In the genomic region with DNA sequence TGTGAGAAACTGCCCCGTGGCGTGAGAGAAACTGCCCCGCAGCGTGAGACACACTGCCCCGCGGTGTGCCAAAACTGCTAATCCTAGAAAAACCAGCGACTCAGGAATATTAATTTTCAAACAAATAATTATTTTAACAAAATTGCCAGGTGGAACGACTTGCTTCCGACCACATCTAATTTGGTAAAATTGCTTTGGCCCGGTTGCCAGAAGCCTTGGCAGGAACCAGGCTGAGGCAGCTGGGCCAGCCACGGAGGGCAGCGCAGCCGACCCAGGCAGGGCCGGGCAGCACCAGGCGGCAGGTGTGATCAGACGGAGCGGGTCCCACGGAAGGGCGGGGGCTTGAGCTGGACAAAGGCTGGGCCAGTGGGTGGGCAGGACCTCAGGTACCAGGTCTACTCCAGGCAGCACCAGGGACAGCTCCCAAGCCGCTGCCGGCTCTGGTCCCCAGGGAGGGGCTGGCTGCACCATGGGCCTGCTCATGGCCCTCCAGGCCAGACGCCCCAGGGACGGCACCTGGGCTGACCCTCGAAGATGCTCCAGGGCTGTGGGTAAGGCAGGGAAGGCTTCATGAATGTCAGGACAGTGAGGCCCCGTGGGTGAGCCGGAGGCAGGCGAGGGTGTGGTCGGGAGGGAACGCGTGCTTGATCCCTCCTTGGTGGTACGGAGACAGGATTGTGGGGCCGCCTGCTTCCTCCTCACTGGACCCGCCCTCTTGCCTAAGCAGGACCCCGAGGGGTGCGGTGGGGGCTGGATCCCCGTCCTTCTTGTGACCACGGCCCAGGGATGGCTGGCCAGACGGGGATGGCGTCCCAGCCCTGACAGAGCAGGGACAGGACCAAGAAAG, we compare ENCODE assay signal across 21 cellular contexts. TPM values are rescaled to one million over a fixed set of nuclear protein-coding genes. Genes with fewer than 3 reads are reported as not detected.
A peak's percentile ranks its signal among the peaks of the same experiment; 100 is the strongest.
DNase-seq lines count a peak whose midpoint lies in the region; ATAC-seq, FAIRE-seq and TF ChIP-seq lines count a peak whose summit lies in the region.
"Had no signal": no experiment of that assay in that cellular context is flagged by ENCODE, and none has a peak within 500 bp of the region (broad histone marks: within the 10 kb centered on the region; RNA-seq: fewer than 3 reads in every experiment).

No MANE protein-coding gene starts in this region.

- no peak overlapping the region for H2BK5ac ChIP-seq in mesendoderm (ENCODE audit: low read length)

- H3K4ac ChIP-seq in mesendoderm (ENCODE audit: low read depth, low read length) = no peak overlapping the region

- no peak overlapping the region for H3K27ac Mint-ChIP-seq in Caco-2 (ENCODE audit: unreplicated experiment)
- no peak overlapping the region for H3K27ac Mint-ChIP-seq in activated T-cell treated with anti-CD3 and anti-CD28 coated beads, Interleukin-2, amount 50 U/mL, for 24 hours
- H3K27ac Mint-ChIP-seq: stimulated activated naive B cell treated with anti-CD40 and anti-IgM and Interleukin-4, amounts not matched to agents 10 μg/mL and 1 μg/mL and 100 μg/mL, for 72 hours had no signal

- whole genome bisulfite sequencing in K562 (ENCODE audit: insufficient coverage, low coverage, missing lambda C conversion rate) = 26% methylated on average over 20 of the region's 39 CpGs
- no CpG with 5 or more reads among the region's 39 CpGs for WGBS in mesendoderm (ENCODE audit: extremely low coverage, insufficient coverage, low lambda C conversion rate)
- 65 to 96% methylated on average over 10 to 37 of the region's 39 CpGs for WGBS in transverse colon (ENCODE audit: low coverage in 1 of 2), 2 donors

- TF ChIP-seq CTCF in Caco-2 (IDR thresholded peaks at IDR 0.05; ENCODE audit: insufficient read depth in 1 of 2, low read depth in 1 of 2, low read length in 1 of 2, severe bottlenecking in 1 of 2, unreplicated experiment in 1 of 2) = no peak
- TF ChIP-seq CTCF in HEK293 (tag by site-specific recombination; IDR thresholded peaks at IDR 0.05) = no peak
- no peak for TF ChIP-seq CTCF in K562 (IDR thresholded peaks at IDR 0.05 in 2 of 3, conservative IDR thresholded peaks at IDR 0.05 in 1 of 3; ENCODE audit: insufficient read depth in 2 of 3, low read depth in 1 of 3, low read length in 3 of 3)
- no peak for TF ChIP-seq CTCF in transverse colon (IDR thresholded peaks at IDR 0.05)

- H2AK5ac ChIP-seq in mesendoderm (ENCODE audit: low read length) = no peak overlapping the region

- peak; percentile 71 to 81 for DNase-seq in Caco-2
- peak in 3 of 4 experiments; percentile 12 to 41 (median 26) for DNase-seq in K562 (ENCODE audit: extremely low read depth in 1 of 4, low spot score in 3 of 4)
- DNase-seq in mesendoderm = peak; percentile 61
- no peak for DNase-seq in transverse colon
- DNase-seq in DMS79 (lab: John Stamatoyannopoulos, UW) = no peak
- no peak for DNase-seq in activated T-cell treated with anti-CD3 and anti-CD28 coated beads, Interleukin-2, amount 50 U/mL, for 24 hours
- DNase-seq in D341Med (ENCODE audit: low spot score) = no peak
- DNase-seq: activated effector memory CD4-positive, alpha-beta T cell treated with Interleukin-2 at 50 U/mL for 16 hours; central memory CD4-positive, alpha-beta T cell; effector CD8-positive, alpha-beta T cell; heart left ventricle; kidney glomerular epithelial cell; NCI-H2029; NCI-H446 treated with DMSO at 0.1 percent for 48 hours; stimulated activated naive B cell treated with anti-CD40 and anti-IgM and Interleukin-4, amounts not matched to agents 10 μg/mL and 1 μg/mL and 100 μg/mL, for 72 hours had no signal

- H3K36me3 ChIP-seq in Caco-2 (ENCODE audit: control insufficient read depth, insufficient read depth, low read length) (no peaks in the 10 kb centered on the region), HEK293 (ENCODE audit: control insufficient read depth in 2 of 2, insufficient read depth in 1 of 2, low read length in 2 of 2) (no peaks in the 10 kb centered on the region), K562 (ENCODE audit: control insufficient read depth, insufficient read depth, low read length) (no peaks in the 10 kb centered on the region), mesendoderm (ENCODE audit: control insufficient read depth, insufficient read depth, low read length) (no peaks in the 10 kb centered on the region), transverse colon (no peaks in the 10 kb centered on the region)
- H3K36me3 ChIP-seq: HAP-1, heart left ventricle, neutrophil, SJSA1 had no signal

- CTCF ChIA-PET in Caco-2 (lab: Charles Lee) (interaction anchor here (0.6 kb wide), 1 partner anchor 64 kb away, joined by 3 read pairs; no protein-coding TSS in a partner anchor), HEK293 (lab: Yijun Ruan, JAX) (no interaction called here), K562 (lab: Yijun Ruan, JAX; ENCODE audit: low intra/inter-chr PET ratio) (no interaction called here)

- no peak overlapping the region for H4K8ac ChIP-seq in mesendoderm (ENCODE audit: low read depth, low read length)

- in situ Hi-C loops in K562 (cut with MboI) (no loop called here), transverse colon (cut with MboI; ENCODE audit: low pct_ligation_motif_present in 1 of 4, low pct_unique_long_range_greater_than_20kb in 1 of 4, low sequenced_read_pairs in 3 of 4) (no loop called here)

- POLR2A ChIA-PET in Caco-2 (lab: Charles Lee) = no interaction called here
- POLR2A ChIA-PET in HEK293 (lab: Yijun Ruan, JAX) = no interaction called here
- POLR2A ChIA-PET in K562 (lab: Yijun Ruan, JAX) = no interaction called here

- no peaks in the 10 kb centered on the region for H3K9me3 Mint-ChIP-seq in Caco-2 (ENCODE audit: unreplicated experiment)
- no peaks in the 10 kb centered on the region for H3K9me3 Mint-ChIP-seq in activated T-cell treated with anti-CD3 and anti-CD28 coated beads, Interleukin-2, amount 50 U/mL, for 24 hours

- BruUV-seq in Caco-2 (replicated peaks; lab: Mats Ljungman, UMichigan) = no TSS peak
- no TSS peak for BruUV-seq in K562 (replicated peaks; lab: Mats Ljungman, UMichigan)

- no peak overlapping the region for H3K56ac ChIP-seq in mesendoderm (ENCODE audit: low read length)

- TF ChIP-seq EP300 in K562 (IDR thresholded peaks at IDR 0.05; ENCODE audit: low read length) = no peak
- TF ChIP-seq EP300 in transverse colon (IDR thresholded peaks at IDR 0.05; ENCODE audit: low read depth) = no peak

- peaks cover 1% of the 10 kb centered on the region; the same call in 1 of the 2 replicates for H3K27me3 ChIP-seq in Caco-2 (replicated peaks; ENCODE audit: control insufficient read depth, insufficient read depth, low read length)
- peaks cover 0 to 61% of the 10 kb centered on the region in 2 experiments; a peak in 2 of 5 replicates for H3K27me3 ChIP-seq in K562 (ENCODE audit: control insufficient read depth in 2 of 2, insufficient read depth in 2 of 2, low read length in 2 of 2)
- no peaks in the 10 kb centered on the region for H3K27me3 ChIP-seq in mesendoderm (ENCODE audit: insufficient read depth, low read length, poor library complexity)
- peaks cover 29% of the 10 kb centered on the region for H3K27me3 ChIP-seq in transverse colon

- H3K9ac ChIP-seq in K562 (ENCODE audit: insufficient read depth in 1 of 2, low read depth in 2 of 2, low read length in 2 of 2) = no peak overlapping the region
- H3K9ac ChIP-seq in mesendoderm (ENCODE audit: low read length) = no peak overlapping the region
- H3K9ac ChIP-seq: KMS-11 had no signal

- 0 out of 3 replicates have a peak, but pooled peaks have one; percentile 41 for ATAC-seq in K562
- ATAC-seq: stimulated activated naive B cell treated with anti-CD40 and anti-IgM and Interleukin-4, amounts not matched to agents 10 μg/mL and 1 μg/mL and 100 μg/mL, for 72 hours had no signal

- H3K4me3 Mint-ChIP-seq in Caco-2 (ENCODE audit: unreplicated experiment) = no peak overlapping the region
- H3K4me3 Mint-ChIP-seq in activated T-cell treated with anti-CD3 and anti-CD28 coated beads, Interleukin-2, amount 50 U/mL, for 24 hours = no peak overlapping the region
- H3K4me3 Mint-ChIP-seq: stimulated activated naive B cell treated with anti-CD40 and anti-IgM and Interleukin-4, amounts not matched to agents 10 μg/mL and 1 μg/mL and 100 μg/mL, for 72 hours had no signal

- H2AFZ ChIP-seq in K562 (ENCODE audit: low read depth, low read length) = no peak overlapping the region

- H3K23ac ChIP-seq in mesendoderm (ENCODE audit: low read length) = no peak overlapping the region

- H3K4me1 Mint-ChIP-seq in Caco-2 (ENCODE audit: low read depth, unreplicated experiment) = no peaks in the 10 kb centered on the region
- no peaks in the 10 kb centered on the region for H3K4me1 Mint-ChIP-seq in activated T-cell treated with anti-CD3 and anti-CD28 coated beads, Interleukin-2, amount 50 U/mL, for 24 hours (ENCODE audit: low read depth)
- H3K4me1 Mint-ChIP-seq: stimulated activated naive B cell treated with anti-CD40 and anti-IgM and Interleukin-4, amounts not matched to agents 10 μg/mL and 1 μg/mL and 100 μg/mL, for 72 hours had no signal

- intact Hi-C loops in Caco-2 (cut with micrococcal nuclease; ENCODE audit: unreplicated experiment) (no loop called here), K562 (cut with micrococcal nuclease) (no loop called here), transverse colon (cut with DNase I; ENCODE audit: low total_unique reads) (no loop called here)

- H3K27ac ChIP-seq in HEK293 (ENCODE audit: extremely low read depth, low read depth, low read length) = no peak overlapping the region
- H3K27ac ChIP-seq in K562 (ENCODE audit: extremely low read depth, low read depth, low read length) = no peak overlapping the region
- H3K27ac ChIP-seq in mesendoderm (ENCODE audit: low read depth, low read length) = no peak overlapping the region
- H3K27ac ChIP-seq in transverse colon = no peak overlapping the region
- H3K27ac ChIP-seq: heart left ventricle, KMS-11, neutrophil, SJSA1 had no signal

- no peaks in the 10 kb centered on the region for H3K36me3 Mint-ChIP-seq in Caco-2 (ENCODE audit: insufficient read depth, unreplicated experiment)
- no peaks in the 10 kb centered on the region for H3K36me3 Mint-ChIP-seq in activated T-cell treated with anti-CD3 and anti-CD28 coated beads, Interleukin-2, amount 50 U/mL, for 24 hours (ENCODE audit: low read depth)
- H3K36me3 Mint-ChIP-seq: stimulated activated naive B cell treated with anti-CD40 and anti-IgM and Interleukin-4, amounts not matched to agents 10 μg/mL and 1 μg/mL and 100 μg/mL, for 72 hours had no signal

- no peak overlapping the region for H3K4me3 ChIP-seq in Caco-2 (ENCODE audit: low read depth, low read length)
- H3K4me3 ChIP-seq in HEK293 (ENCODE audit: low read depth, low read length) = no peak overlapping the region
- no peak overlapping the region for H3K4me3 ChIP-seq in K562
- H3K4me3 ChIP-seq in mesendoderm (ENCODE audit: low read length) = no peak overlapping the region
- no peak overlapping the region for H3K4me3 ChIP-seq in transverse colon
- H3K4me3 ChIP-seq: HAP-1, heart left ventricle, SJSA1 had no signal

- H3K9me1 ChIP-seq in K562 (ENCODE audit: control insufficient read depth, insufficient read depth, low read length) = no peaks in the 10 kb centered on the region

- no peaks in the 10 kb centered on the region for H3K9me3 ChIP-seq in Caco-2
- no peaks in the 10 kb centered on the region for H3K9me3 ChIP-seq in HEK293 (ENCODE audit: control insufficient read depth, insufficient read depth, low read depth, low read length)
- no peaks in the 10 kb centered on the region for H3K9me3 ChIP-seq in K562 (replicated peaks; ENCODE audit: control insufficient read depth, insufficient read depth, low read depth, low read length)
- H3K9me3 ChIP-seq in transverse colon = no peaks in the 10 kb centered on the region
- H3K9me3 ChIP-seq: HAP-1, heart left ventricle, neutrophil, SJSA1 had no signal

- H2BK15ac ChIP-seq in mesendoderm (replicated peaks; ENCODE audit: low read depth) = no peak overlapping the region

- no peak overlapping the region for H2BK120ac ChIP-seq in mesendoderm (ENCODE audit: low read depth, low read length)

- no peaks in the 10 kb centered on the region for H3K79me1 ChIP-seq in mesendoderm (ENCODE audit: low read length)

- no peaks in the 10 kb centered on the region for H4K20me1 ChIP-seq in K562 (replicated peaks; ENCODE audit: control insufficient read depth, insufficient read depth, low read length)

- no peak for FAIRE-seq in K562 (lab: Jason Lieb, UNC)
- FAIRE-seq: GM19239 had no signal

- TF ChIP-seq POLR2A in K562 (conservative IDR thresholded peaks at IDR 0.05) = no peak
- TF ChIP-seq POLR2A in transverse colon (IDR thresholded peaks at IDR 0.05) = no peak

- no peak overlapping the region for H4K5ac ChIP-seq in mesendoderm (ENCODE audit: low read length)

- H3K27me3 Mint-ChIP-seq in Caco-2 (ENCODE audit: insufficient read depth, unreplicated experiment) = peaks cover 14% of the 10 kb centered on the region
- peaks cover 8% of the 10 kb centered on the region for H3K27me3 Mint-ChIP-seq in activated T-cell treated with anti-CD3 and anti-CD28 coated beads, Interleukin-2, amount 50 U/mL, for 24 hours

- H3K79me2 ChIP-seq in K562 (ENCODE audit: control insufficient read depth, insufficient read depth, low read length) (no peaks in the 10 kb centered on the region), mesendoderm (ENCODE audit: control insufficient read depth, insufficient read depth, low read length) (no peaks in the 10 kb centered on the region)

- no peak overlapping the region for H3K18ac ChIP-seq in mesendoderm (ENCODE audit: low read length)

- no peak for TF ChIP-seq RAD21 in K562 (CRISPR knock-in tag; conservative IDR thresholded peaks at IDR 0.05 in 1 of 2, IDR thresholded peaks at IDR 0.05 in 1 of 2)

- H3K4me1 ChIP-seq in Caco-2 (no peaks in the 10 kb centered on the region), HEK293 (ENCODE audit: control insufficient read depth, insufficient read depth, low read length) (no peaks in the 10 kb centered on the region), K562 (replicated peaks in 1 of 2; ENCODE audit: control insufficient read depth in 2 of 2, insufficient read depth in 2 of 2, low read length in 2 of 2) (peaks cover 0 to 12% of the 10 kb centered on the region in 2 experiments; a peak in 2 of 5 replicates), mesendoderm (ENCODE audit: control insufficient read depth, low read depth, low read length) (no peaks in the 10 kb centered on the region), transverse colon (no peaks in the 10 kb centered on the region)
- H3K4me1 ChIP-seq: HAP-1, heart left ventricle, SJSA1 had no signal

- H3K4me2 ChIP-seq in K562 (ENCODE audit: insufficient read depth, low read length) (no peak overlapping the region), mesendoderm (ENCODE audit: low read length) (no peak overlapping the region)
- H3K4me2 ChIP-seq: KMS-11 had no signal

RNA-seq across cellular contexts. Expression of a gene that starts 7.7 kb away (rescaled TPM):
- total RNA-seq in Caco-2 (2022) (not detected in 2 replicates), K562 (2014; rRNA removed) (not detected in 2 replicates), K562 (2014; rRNA removed; fragmentation: Illumina TruSeq; extraction: Trizol) (not detected in 2 replicates), K562 (2015; rRNA removed; fragmentation: Illumina TruSeq; extraction: Trizol) (not detected in 2 replicates), K562 (2021) (not detected in 2 replicates), transverse colon (under 1 TPM in 1 of 4 donors, not detected in 3; 0.16 TPM)
- total RNA-seq in K562 (2011; cell fraction: chromatin; rRNA removed; ENCODE audit: low replicate concordance) = 0.14 TPM in 1 of 2 replicates, not detected in the other
- total RNA-seq in K562 (2011; cell fraction: nucleolus; rRNA removed) = not detected in 2 replicates
- not detected in 2 replicates for total RNA-seq in K562 (2011; cell fraction: nucleoplasm; rRNA removed)
- polyA plus RNA-seq in K562 (2011; rRNA removed) (not detected in 2 replicates), K562 (2014; fragmentation: Illumina TruSeq; extraction: Trizol) (not detected in 2 replicates), K562 (2014; fragmentation: Nextera tagmentation; extraction: Ambion mirVana) (not detected), K562 (2014; rRNA removed) (not detected in 2 replicates)
- 0.01 TPM in 1 of 2 replicates, not detected in the other for polyA plus RNA-seq in K562 (2011; cell fraction: cytosol; rRNA removed)
- not detected in 2 replicates for polyA plus RNA-seq in K562 (2011; cell fraction: nucleus; rRNA removed)
- not detected in 2 replicates for polyA plus RNA-seq in K562 (2012)
- 0.15 TPM in 1 of 2 replicates, not detected in the other for polyA minus RNA-seq in K562 (2011; rRNA and poly(A)+ RNA removed)
- not detected in 2 replicates for polyA minus RNA-seq in K562 (2011; cell fraction: cytosol; rRNA and poly(A)+ RNA removed)
- not detected in 2 replicates for polyA minus RNA-seq in K562 (2011; cell fraction: nucleus; rRNA and poly(A)+ RNA removed)
- 0.01 TPM for polyA plus RNA-seq in mesendoderm (2013, experiment 1 of 2)
- polyA plus RNA-seq in mesendoderm (2013, experiment 2 of 2) = 0.03 TPM
- total RNA-seq: SJSA1 had no signal

Comparison
In these comparisons a context has a peak if more than half of its experiments do, and no peak if none do; other contexts are left out.
1. DNase-seq: peak in Caco-2 (2 of 2), K562 (3 of 4) and mesendoderm (single experiment); none in transverse colon (single experiment), DMS79 (single experiment), activated T-cell treated with anti-CD3 and anti-CD28 coated beads, Interleukin-2, amount 50 U/mL, for 24 hours (single experiment) and D341Med (single experiment).